Comparison of ENCODE assay signal across 33 cellular contexts in genomic region chr20:8786383-8786782, GRCh38.
A peak's percentile ranks its signal among the peaks of the same experiment; 100 is the strongest.
DNase-seq lines count a peak whose midpoint lies in the region; ATAC-seq, FAIRE-seq and TF ChIP-seq lines count a peak whose summit lies in the region.
"Had no signal": no experiment of that assay in that cellular context is flagged by ENCODE, and none has a peak within 500 bp of the region (broad histone marks: within the 10 kb centered on the region; RNA-seq: fewer than 3 reads in every experiment).

No MANE protein-coding gene starts in this region.

- no TSS peak for BruUV-seq in MCF 10A (replicated peaks; lab: Mats Ljungman, UMichigan)

- H3K4me3 ChIP-seq in breast epithelium, result no peak overlapping the region
- no peak overlapping the region for H3K4me3 ChIP-seq in right atrium auricular region
- H3K4me3 ChIP-seq in A549, result no peak overlapping the region
- H3K4me3 ChIP-seq: BLaER1; BLaER1 treated with 17β-estradiol and CSF1 and Interleukin-3, amounts not matched to agents 10 nM and 100 nM had no signal

- H3K9me3 ChIP-seq in breast epithelium, result no peaks in the 10 kb centered on the region
- H3K9me3 ChIP-seq in right atrium auricular region, result no peaks in the 10 kb centered on the region
- H3K9me3 ChIP-seq in A549, result no peaks in the 10 kb centered on the region
- H3K9me3 ChIP-seq: BE2C; BLaER1; BLaER1 treated with 17β-estradiol and CSF1 and Interleukin-3, amounts not matched to agents 10 nM and 100 nM; Caco-2 had no signal

- H3K27me3 ChIP-seq in breast epithelium, result no peaks in the 10 kb centered on the region
- no peaks in the 10 kb centered on the region for H3K27me3 ChIP-seq in right atrium auricular region
- H3K27me3 ChIP-seq: BE2C; BLaER1; BLaER1 treated with 17β-estradiol and CSF1 and Interleukin-3, amounts not matched to agents 10 nM and 100 nM had no signal

- H3K4me1 Mint-ChIP-seq in MCF 10A (ENCODE audit: insufficient read depth, unreplicated experiment), result no peaks in the 10 kb centered on the region
- H3K4me1 Mint-ChIP-seq: B cell; CD14-positive monocyte; CD4-positive, alpha-beta memory T cell; CD4-positive, CD25-positive, alpha-beta regulatory T cell; CD8-positive, alpha-beta memory T cell had no signal

- no peak overlapping the region for H3K27ac ChIP-seq in breast epithelium
- no peak overlapping the region for H3K27ac ChIP-seq in right atrium auricular region
- no peak overlapping the region for H3K27ac ChIP-seq in A549
- H3K27ac ChIP-seq: 22Rv1; BLaER1; BLaER1 treated with 17β-estradiol and CSF1 and Interleukin-3, amounts not matched to agents 10 nM and 100 nM; C4-2B had no signal

- FAIRE-seq in A549 (lab: Jason Lieb, UNC), result peak; percentile 7
- FAIRE-seq: A204.1, D721Med had no signal

- POLR2A ChIA-PET in MCF 10A (lab: Yijun Ruan, JAX) (no interaction called here), A549 (lab: Yijun Ruan, JAX) (no interaction called here)

- TF ChIP-seq POLR2A in breast epithelium (IDR thresholded peaks at IDR 0.05) (no peak), A549 (IDR thresholded peaks at IDR 0.05; ENCODE audit: low read length) (no peak)

- DNase-seq in MCF 10A (ENCODE audit: unreplicated experiment), result peak; percentile 15
- DNase-seq in breast epithelium (ENCODE audit: low spot score in 2 of 2), result no peak
- DNase-seq in Right ventricle myocardium inferior (ENCODE audit: missing footprints), result peak; percentile 67
- no peak for DNase-seq in right atrium auricular region (ENCODE audit: low spot score)
- DNase-seq in A549 (ENCODE audit: low read depth in 1 of 2, low spot score in 1 of 2), result no peak
- DNase-seq in fibroblast of gingiva (ENCODE audit: low read depth), result peak; percentile 86
- no peak for DNase-seq in DMS79 treated with DMSO at 0.1 percent for 48 hours (lab: John Stamatoyannopoulos, UW)
- DNase-seq in activated gamma-delta T cell (lab: John Stamatoyannopoulos, UW), result no peak
- DNase-seq: 8988T; AML-193; BE2C; C1 segment of cervical spinal cord; CD4-positive, alpha-beta memory T cell; CD4-positive, alpha-beta T cell; CD4-positive, CD25-positive, alpha-beta regulatory T cell; CD8-positive, alpha-beta memory T cell; CD8-positive, alpha-beta T cell; COR-L47; DMS 273 treated with DMSO at 0.1 percent for 48 hours; DMS153; DMS53; DMS79; DND-41; EL had no signal

- no peak overlapping the region for H3K27ac Mint-ChIP-seq in MCF 10A (ENCODE audit: low read depth, unreplicated experiment)
- H3K27ac Mint-ChIP-seq: B cell; CD4-positive, alpha-beta memory T cell; CD4-positive, alpha-beta T cell; CD4-positive, CD25-positive, alpha-beta regulatory T cell; CD8-positive, alpha-beta T cell had no signal

- intact Hi-C loops in MCF 10A (cut with micrococcal nuclease) (no loop called here), breast epithelium (cut with DNase I; ENCODE audit: low total_unique reads) (no loop called here), Right ventricle myocardium inferior (cut with DNase I) (no loop called here)

- H3K9me3 Mint-ChIP-seq in MCF 10A (ENCODE audit: unreplicated experiment), result no peaks in the 10 kb centered on the region
- H3K9me3 Mint-ChIP-seq: CD4-positive, alpha-beta memory T cell; CD4-positive, alpha-beta T cell; CD8-positive, alpha-beta memory T cell; CD8-positive, alpha-beta T cell had no signal

- TF ChIP-seq EP300 in A549 (IDR thresholded peaks at IDR 0.05), result no peak

- TF ChIP-seq RAD21 in A549 (conservative IDR thresholded peaks at IDR 0.05 in 1 of 2, IDR thresholded peaks at IDR 0.05 in 1 of 2), result no peak

- TF ChIP-seq CTCF in MCF 10A (IDR thresholded peaks at IDR 0.05; ENCODE audit: unreplicated experiment) (no peak), breast epithelium (IDR thresholded peaks at IDR 0.05) (no peak), right atrium auricular region (IDR thresholded peaks at IDR 0.05) (no peak), A549 (IDR thresholded peaks at IDR 0.05) (no peak)

- WGBS in A549 (ENCODE audit: missing lambda C conversion rate), result 92% methylated on average over 6 of the region's 6 CpGs

- H3K36me3 ChIP-seq in breast epithelium (no peaks in the 10 kb centered on the region), right atrium auricular region (no peaks in the 10 kb centered on the region)

- CTCF ChIA-PET in MCF 10A (lab: Yijun Ruan, JAX) (interaction anchor here (0.6 to 5.0 kb wide), 7 partner anchors 11 to 782 kb away, joined by 3 to 52 read pairs (median 4); no protein-coding TSS in a partner anchor), A549 (lab: Yijun Ruan, JAX) (interaction anchor here (1.6 to 4.4 kb wide), 3 partner anchors 26 to 607 kb away, joined by 4 to 29 read pairs (median 20); no protein-coding TSS in a partner anchor)

- H3K4me1 ChIP-seq in breast epithelium (no peaks in the 10 kb centered on the region), right atrium auricular region (peaks cover 0 to 4% of the 10 kb centered on the region in 2 donors), A549 (no peaks in the 10 kb centered on the region)
- H3K4me1 ChIP-seq: BLaER1; BLaER1 treated with 17β-estradiol and CSF1 and Interleukin-3, amounts not matched to agents 10 nM and 100 nM had no signal

- H3K27me3 Mint-ChIP-seq in MCF 10A (ENCODE audit: insufficient read depth, unreplicated experiment), result no peaks in the 10 kb centered on the region
- H3K27me3 Mint-ChIP-seq: B cell; CD4-positive, alpha-beta memory T cell; CD4-positive, alpha-beta T cell; CD4-positive, CD25-positive, alpha-beta regulatory T cell; CD8-positive, alpha-beta memory T cell had no signal

- ATAC-seq in Right ventricle myocardium inferior (no peak), A549 (no peak)
- ATAC-seq: CD8-positive, alpha-beta T cell had no signal

- no peak overlapping the region for H3K4me3 Mint-ChIP-seq in MCF 10A (ENCODE audit: unreplicated experiment)
- H3K4me3 Mint-ChIP-seq: B cell; CD14-positive monocyte; CD4-positive, alpha-beta memory T cell; CD4-positive, alpha-beta T cell; CD4-positive, CD25-positive, alpha-beta regulatory T cell; CD8-positive, alpha-beta memory T cell; CD8-positive, alpha-beta T cell had no signal

- no peaks in the 10 kb centered on the region for H3K36me3 Mint-ChIP-seq in MCF 10A (ENCODE audit: insufficient read depth, unreplicated experiment)
- H3K36me3 Mint-ChIP-seq: CD4-positive, CD25-positive, alpha-beta regulatory T cell; CD8-positive, alpha-beta T cell had no signal

- H3K4me2 ChIP-seq in A549, result no peak overlapping the region
- H3K4me2 ChIP-seq: BLaER1; BLaER1 treated with 17β-estradiol and CSF1 and Interleukin-3, amounts not matched to agents 10 nM and 100 nM had no signal

TF ChIP-seq in A549, 52 proteins besides CTCF, POLR2A, EP300 and RAD21:
- no peak for TF ChIP-seq ZNF302 (CRISPR knock-in tag; IDR thresholded peaks at IDR 0.05)
- no peak for TF ChIP-seq MAZ (IDR thresholded peaks at IDR 0.05; ENCODE audit: borderline replicate concordance, low read depth, low read length)
- no peak for TF ChIP-seq RNF2 (IDR thresholded peaks at IDR 0.05; ENCODE audit: borderline replicate concordance, low read depth)
- TF ChIP-seq MYC (IDR thresholded peaks at IDR 0.05; ENCODE audit: borderline replicate concordance, low read length), result no peak
- TF ChIP-seq, protein P1, sequence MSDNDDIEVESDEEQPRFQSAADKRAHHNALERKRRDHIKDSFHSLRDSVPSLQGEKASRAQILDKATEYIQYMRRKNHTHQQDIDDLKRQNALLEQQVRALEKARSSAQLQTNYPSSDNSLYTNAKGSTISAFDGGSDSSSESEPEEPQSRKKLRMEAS (IDR thresholded peaks at IDR 0.05), result no peak
- TF ChIP-seq POLR2AphosphoS2 (conservative IDR thresholded peaks at IDR 0.05; ENCODE audit: low read length), result no peak
- TF ChIP-seq CHD2 (IDR thresholded peaks at IDR 0.05; ENCODE audit: low read length, partially characterized antibody), result no peak
- no peak for TF ChIP-seq CBX8 (IDR thresholded peaks at IDR 0.05)
- TF ChIP-seq CBX2 (IDR thresholded peaks at IDR 0.05; ENCODE audit: borderline replicate concordance, low read depth), result no peak
- TF ChIP-seq GATA3 (IDR thresholded peaks at IDR 0.05; ENCODE audit: borderline replicate concordance), result no peak
- TF ChIP-seq ZC3H11A (IDR thresholded peaks at IDR 0.05), result no peak
- TF ChIP-seq ATOH8 (CRISPR knock-in tag; IDR thresholded peaks at IDR 0.05; ENCODE audit: low read depth), result no peak
- no peak for TF ChIP-seq BHLHE40 (IDR thresholded peaks at IDR 0.05; ENCODE audit: low read depth, low read length)
- no peak for TF ChIP-seq MAFK (IDR thresholded peaks at IDR 0.05; ENCODE audit: partially characterized antibody)
- no peak for TF ChIP-seq NR3C1 (IDR thresholded peaks at IDR 0.05)
- no peak for TF ChIP-seq PHF8 (IDR thresholded peaks at IDR 0.05; ENCODE audit: borderline replicate concordance, low read depth)
- no peak for TF ChIP-seq HOXB13 (CRISPR knock-in tag; IDR thresholded peaks at IDR 0.05; ENCODE audit: low read depth)
- no peak for TF ChIP-seq ZSCAN20 (CRISPR knock-in tag; IDR thresholded peaks at IDR 0.05)

Comparison
In these comparisons a context has a peak if more than half of its experiments do, and no peak if none do; other contexts are left out.
1. DNase-seq: peak in MCF 10A (single experiment), Right ventricle myocardium inferior (single experiment) and fibroblast of gingiva (single experiment); none in breast epithelium (0 of 2), right atrium auricular region (single experiment), A549 (0 of 2), DMS79 treated with DMSO at 0.1 percent for 48 hours (single experiment) and activated gamma-delta T cell (single experiment).